In the genomic region with DNA sequence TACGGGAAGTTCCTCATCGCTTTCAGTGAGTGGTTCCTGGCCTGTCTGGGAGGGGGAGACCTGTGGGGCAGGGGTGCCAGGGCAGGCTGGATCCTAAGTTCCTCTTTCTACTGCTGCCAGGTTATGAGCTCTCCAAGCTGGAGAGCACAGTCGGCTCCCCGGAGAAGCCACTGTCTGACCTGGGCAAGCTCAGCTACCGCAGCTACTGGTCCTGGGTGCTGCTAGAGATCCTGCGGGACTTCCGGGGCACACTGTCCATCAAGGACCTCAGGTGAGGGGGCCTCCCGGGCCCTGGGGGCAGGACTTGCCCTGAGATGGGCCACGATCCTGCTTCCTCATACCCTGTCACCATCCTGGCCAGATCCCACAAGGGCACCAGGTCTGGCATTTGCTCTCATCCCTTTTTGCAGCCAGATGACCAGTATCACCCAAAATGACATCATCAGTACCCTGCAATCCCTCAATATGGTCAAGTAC, we compare ENCODE assay signal across 1 cellular context.
TF ChIP-seq lines count a peak whose summit lies in the region.

No MANE protein-coding gene starts in this region.

TF ChIP-seq in H1, 55 proteins besides CTCF, POLR2A, EP300 and RAD21:
- no peak for TF ChIP-seq ZNF274 (IDR thresholded peaks at IDR 0.05; ENCODE audit: borderline replicate concordance, extremely low read depth, low read length)
- TF ChIP-seq NANOG (IDR thresholded peaks at IDR 0.05; ENCODE audit: insufficient read depth, low read depth, low read length, poor library complexity, severe bottlenecking), result no peak
- no peak for TF ChIP-seq PHF8 (conservative IDR thresholded peaks at IDR 0.05; ENCODE audit: low read depth, low read length)
- TF ChIP-seq JUND (IDR thresholded peaks at IDR 0.05; ENCODE audit: low read length), result no peak
- TF ChIP-seq TBP (IDR thresholded peaks at IDR 0.05; ENCODE audit: low read depth, low read length), result no peak
- TF ChIP-seq, protein P1, sequence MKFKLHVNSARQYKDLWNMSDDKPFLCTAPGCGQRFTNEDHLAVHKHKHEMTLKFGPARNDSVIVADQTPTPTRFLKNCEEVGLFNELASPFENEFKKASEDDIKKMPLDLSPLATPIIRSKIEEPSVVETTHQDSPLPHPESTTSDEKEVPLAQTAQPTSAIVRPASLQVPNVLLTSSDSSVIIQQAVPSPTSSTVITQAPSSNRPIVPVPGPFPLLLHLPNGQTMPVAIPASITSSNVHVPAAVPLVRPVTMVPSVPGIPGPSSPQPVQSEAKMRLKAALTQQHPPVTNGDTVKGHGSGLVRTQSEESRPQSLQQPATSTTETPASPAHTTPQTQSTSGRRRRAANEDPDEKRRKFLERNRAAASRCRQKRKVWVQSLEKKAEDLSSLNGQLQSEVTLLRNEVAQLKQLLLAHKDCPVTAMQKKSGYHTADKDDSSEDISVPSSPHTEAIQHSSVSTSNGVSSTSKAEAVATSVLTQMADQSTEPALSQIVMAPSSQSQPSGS (IDR thresholded peaks at IDR 0.05; ENCODE audit: low read length), result no peak
TF ChIP-seq in H1: peak in this region for 0.
